18 cellular contexts compared by ENCODE assay signal in genomic region chrX:64334467-64334866, GRCh38.
DNase-seq lines count a peak whose midpoint lies in the region; FAIRE-seq and TF ChIP-seq lines count a peak whose summit lies in the region.
"Had no signal": no experiment of that assay in that cellular context is flagged by ENCODE, and none has a peak within 500 bp of the region (broad histone marks: within the 10 kb centered on the region; RNA-seq: fewer than 3 reads in every experiment).

No MANE protein-coding gene starts in this region.

- H3K27me3 ChIP-seq in hepatocyte (no peaks in the 10 kb centered on the region), neural progenitor cell (no peaks in the 10 kb centered on the region), small intestine (ENCODE audit: control insufficient read depth in 2 of 2, insufficient read depth in 2 of 2, low read length in 2 of 2) (no peaks in the 10 kb centered on the region)

- H3K9me2 ChIP-seq in hepatocyte (replicated peaks; ENCODE audit: insufficient read depth): no peaks in the 10 kb centered on the region

- TF ChIP-seq CTCF in hepatocyte (IDR thresholded peaks at IDR 0.05; ENCODE audit: poor library complexity) (no peak), neural progenitor cell (IDR thresholded peaks at IDR 0.05) (no peak)

- no peaks in the 10 kb centered on the region for H3K4me1 Mint-ChIP-seq in neural progenitor cell
- H3K4me1 Mint-ChIP-seq: CD4-positive, alpha-beta memory T cell had no signal

- no peak overlapping the region for H2AFZ ChIP-seq in hepatocyte
- no peak overlapping the region for H2AFZ ChIP-seq in neural progenitor cell (replicated peaks)
- H2AFZ ChIP-seq: GM23248 had no signal

- H3K4me3 Mint-ChIP-seq in neural progenitor cell: no peak overlapping the region
- H3K4me3 Mint-ChIP-seq: CD4-positive, alpha-beta memory T cell had no signal

- H3K36me3 ChIP-seq in hepatocyte (replicated peaks; ENCODE audit: insufficient read depth, low read depth) (no peaks in the 10 kb centered on the region), neural progenitor cell (no peaks in the 10 kb centered on the region), small intestine (ENCODE audit: control insufficient read depth in 2 of 2, insufficient read depth in 2 of 2, low read length in 2 of 2) (no peaks in the 10 kb centered on the region)

- 38% methylated on average over 3 of the region's 3 CpGs for WGBS in hepatocyte (ENCODE audit: low lambda C conversion rate, missing lambda C conversion rate)
- WGBS in small intestine, 3 donors: 14 to 59% (median 20%) methylated on average over 3 of the region's 3 CpGs

- H3K27me3 Mint-ChIP-seq in neural progenitor cell (ENCODE audit: insufficient read depth, low read depth): no peaks in the 10 kb centered on the region
- H3K27me3 Mint-ChIP-seq: CD4-positive, alpha-beta memory T cell had no signal

- FAIRE-seq in small intestine (lab: Jason Lieb, UNC): no peak
- FAIRE-seq: G401.6, GM12892, H1 had no signal

- H3K4me2 ChIP-seq in hepatocyte: no peak overlapping the region
- peak overlapping the region; percentile 13 for H3K4me2 ChIP-seq in neural progenitor cell

- no peaks in the 10 kb centered on the region for H3F3A ChIP-seq in neural progenitor cell (ENCODE audit: low read depth)

- H4K20me1 ChIP-seq in hepatocyte (ENCODE audit: insufficient read depth, poor library complexity, severe bottlenecking) (no peaks in the 10 kb centered on the region), neural progenitor cell (ENCODE audit: low read depth) (no peaks in the 10 kb centered on the region)

- no peak overlapping the region for H3K27ac ChIP-seq in hepatocyte
- no peak overlapping the region for H3K27ac ChIP-seq in neural progenitor cell
- no peak overlapping the region for H3K27ac ChIP-seq in small intestine (ENCODE audit: low read depth in 1 of 2, low read length in 1 of 2)
- H3K27ac ChIP-seq: GM23248 had no signal

- no peaks in the 10 kb centered on the region for H3K9me3 Mint-ChIP-seq in neural progenitor cell
- H3K9me3 Mint-ChIP-seq: CD4-positive, alpha-beta memory T cell had no signal

- H3K79me2 ChIP-seq in hepatocyte (no peaks in the 10 kb centered on the region), neural progenitor cell (ENCODE audit: low read depth) (no peaks in the 10 kb centered on the region)

- H3K36me3 Mint-ChIP-seq in neural progenitor cell: peaks cover 2% of the 10 kb centered on the region

- H3K4me1 ChIP-seq in hepatocyte (ENCODE audit: insufficient read depth) (peaks cover 4% of the 10 kb centered on the region), neural progenitor cell (no peaks in the 10 kb centered on the region), small intestine (ENCODE audit: control insufficient read depth in 2 of 2, insufficient read depth in 1 of 2, low read depth in 1 of 2, low read length in 1 of 2) (no peaks in the 10 kb centered on the region)

- no peak overlapping the region for H3K27ac Mint-ChIP-seq in neural progenitor cell
- H3K27ac Mint-ChIP-seq: CD4-positive, alpha-beta memory T cell had no signal

- H3K9ac ChIP-seq in neural progenitor cell: no peak overlapping the region
- H3K9ac ChIP-seq: GM23248 had no signal

- H3K9me3 ChIP-seq in hepatocyte (ENCODE audit: low read depth) (no peaks in the 10 kb centered on the region), neural progenitor cell (ENCODE audit: low read depth) (no peaks in the 10 kb centered on the region), small intestine (ENCODE audit: control insufficient read depth, low read depth) (no peaks in the 10 kb centered on the region)

- DNase-seq in hepatocyte (ENCODE audit: low spot score) (peak; percentile 26), neural progenitor cell (ENCODE audit: low spot score) (peak; percentile 31), small intestine (peak; percentile 54), ureter (ENCODE audit: low spot score) (no peak), superior temporal gyrus (ENCODE audit: extremely low spot score) (no peak), kidney glomerular epithelial cell (lab: John Stamatoyannopoulos, UW) (no peak)
- DNase-seq: C1 segment of cervical spinal cord; Calu3; CD4-positive, alpha-beta memory T cell; COR-L47; DMS53; DMS79 treated with DMSO at 0.1 percent for 48 hours; GM23248; H7; HCEC 1CT had no signal

- H3K4me3 ChIP-seq in hepatocyte: no peak overlapping the region
- no peak overlapping the region for H3K4me3 ChIP-seq in neural progenitor cell
- no peak overlapping the region for H3K4me3 ChIP-seq in small intestine (ENCODE audit: low read depth in 1 of 2, low read length in 2 of 2)
- H3K4me3 ChIP-seq: GM23248 had no signal

Comparison
In these comparisons a context has a peak if more than half of its experiments do, and no peak if none do; other contexts are left out.
1. DNase-seq: peak in hepatocyte (single experiment), neural progenitor cell (single experiment) and small intestine (single experiment); none in ureter (single experiment), superior temporal gyrus (single experiment) and kidney glomerular epithelial cell (single experiment).